In the genomic region with DNA sequence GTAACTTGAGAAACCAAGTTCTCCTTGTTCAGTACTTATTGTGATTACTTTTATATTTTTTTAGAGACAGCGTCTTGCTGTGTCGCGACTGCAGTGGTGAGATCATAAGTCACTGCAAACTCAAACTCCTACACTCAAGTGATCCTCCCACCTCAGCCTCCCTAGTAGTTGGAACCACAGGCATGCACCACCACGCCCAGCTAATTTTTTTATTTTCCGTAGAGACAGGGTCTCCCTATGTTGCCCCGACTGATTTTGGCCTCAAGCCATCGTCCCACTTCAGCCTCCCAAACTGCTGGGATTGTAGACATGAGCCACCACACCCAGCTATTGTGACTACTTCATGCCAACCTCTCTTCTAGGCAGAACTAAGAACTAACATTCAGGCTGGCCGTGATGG, we compare ENCODE assay signal across 21 cellular contexts. TPM values are rescaled to one million over a fixed set of nuclear protein-coding genes. Genes with fewer than 3 reads are reported as not detected.
DNase-seq lines count a peak whose midpoint lies in the region; ATAC-seq and TF ChIP-seq lines count a peak whose summit lies in the region.
"Had no signal": no experiment of that assay in that cellular context is flagged by ENCODE, and none has a peak within 500 bp of the region (broad histone marks: within the 10 kb centered on the region; RNA-seq: fewer than 3 reads in every experiment).

No MANE protein-coding gene starts in this region.

- peak overlapping the region; percentile 19 for H3K27ac Mint-ChIP-seq in activated T-cell treated with anti-CD3 and anti-CD28 coated beads, Interleukin-2, amount 50 U/mL, for 72 hours

- H3K27me3 Mint-ChIP-seq in activated T-cell treated with anti-CD3 and anti-CD28 coated beads, Interleukin-2, amount 50 U/mL, for 72 hours (ENCODE audit: low read depth), result no peaks in the 10 kb centered on the region
- no peaks in the 10 kb centered on the region for H3K27me3 Mint-ChIP-seq in activated T-cell treated with anti-CD3 and anti-CD28 coated beads, Interleukin-2, amount 50 U/mL, for 4 hours (ENCODE audit: low read depth)

- H3K9me3 ChIP-seq in ascending aorta, result no peaks in the 10 kb centered on the region
- H3K9me3 ChIP-seq in mucosa of descending colon, result no peaks in the 10 kb centered on the region
- H3K9me3 ChIP-seq in upper lobe of left lung, result no peaks in the 10 kb centered on the region
- no peaks in the 10 kb centered on the region for H3K9me3 ChIP-seq in esophagus muscularis mucosa
- no peaks in the 10 kb centered on the region for H3K9me3 ChIP-seq in MG63
- H3K9me3 ChIP-seq: A549, body of pancreas, gastroesophageal sphincter, SJCRH30, tibial nerve had no signal

- H3K27ac ChIP-seq in ascending aorta (peak overlapping the region; percentile 77 to 85), upper lobe of left lung (peak overlapping the region in 3 of 4 donors; percentile 13 to 38 (median 35)), esophagus muscularis mucosa (replicated peaks in 1 of 4) (peak overlapping the region in 1 of 4 donors; percentile 73)
- H3K27ac ChIP-seq: A549, body of pancreas, C4-2B, SJCRH30 had no signal

- no peaks in the 10 kb centered on the region for H3K9me3 Mint-ChIP-seq in activated T-cell treated with anti-CD3 and anti-CD28 coated beads, Interleukin-2, amount 50 U/mL, for 72 hours
- no peaks in the 10 kb centered on the region for H3K9me3 Mint-ChIP-seq in activated T-cell treated with anti-CD3 and anti-CD28 coated beads, Interleukin-2, amount 50 U/mL, for 4 hours

- intact Hi-C loops in ascending aorta (cut with DNase I) (loop anchor here (1.0 to 10.0 kb wide), 2 partner anchors 82 to 292 kb away; partner anchors contain the start of gene MISP3), mucosa of descending colon (cut with DNase I, micrococcal nuclease) (loop anchor here in 1 of 2 donors (5.0 kb wide), 1 partner anchor 80 kb away; no protein-coding TSS in a partner anchor), esophagus muscularis mucosa (cut with DNase I) (loop anchor here (10.0 kb wide), 1 partner anchor 292 kb away; the partner anchor contains the start of gene MISP3)

- no peak overlapping the region for H3K4me3 Mint-ChIP-seq in activated T-cell treated with anti-CD3 and anti-CD28 coated beads, Interleukin-2, amount 50 U/mL, for 72 hours
- H3K4me3 Mint-ChIP-seq in activated T-cell treated with anti-CD3 and anti-CD28 coated beads, Interleukin-2, amount 50 U/mL, for 4 hours, result no peak overlapping the region

- TF ChIP-seq CTCF in ascending aorta (IDR thresholded peaks at IDR 0.05), result no peak
- no peak for TF ChIP-seq CTCF in mucosa of descending colon (IDR thresholded peaks at IDR 0.05)
- no peak for TF ChIP-seq CTCF in upper lobe of left lung (IDR thresholded peaks at IDR 0.05)
- no peak for TF ChIP-seq CTCF in esophagus muscularis mucosa (IDR thresholded peaks at IDR 0.05)

- WGBS in upper lobe of left lung, 2 donors, result 54 to 56% methylated on average over 8 of the region's 8 CpGs
- 79% methylated on average over 8 of the region's 8 CpGs for WGBS in esophagus muscularis mucosa

- H3K4me1 ChIP-seq in ascending aorta, result peaks cover 15 to 35% of the 10 kb centered on the region in 2 donors
- peaks cover 19% of the 10 kb centered on the region for H3K4me1 ChIP-seq in mucosa of descending colon (ENCODE audit: low read depth)
- peaks cover 29 to 46% (median 33%) of the 10 kb centered on the region in 4 donors for H3K4me1 ChIP-seq in upper lobe of left lung
- peaks cover 19 to 40% (median 35%) of the 10 kb centered on the region in 4 donors for H3K4me1 ChIP-seq in esophagus muscularis mucosa

- TF ChIP-seq EP300 in upper lobe of left lung (IDR thresholded peaks at IDR 0.05) (no peak), esophagus muscularis mucosa (IDR thresholded peaks at IDR 0.05) (no peak)

- H3K36me3 Mint-ChIP-seq in activated T-cell treated with anti-CD3 and anti-CD28 coated beads, Interleukin-2, amount 50 U/mL, for 72 hours (ENCODE audit: insufficient read depth in 2 of 2), result no peaks in the 10 kb centered on the region
- H3K36me3 Mint-ChIP-seq in activated T-cell treated with anti-CD3 and anti-CD28 coated beads, Interleukin-2, amount 50 U/mL, for 4 hours (ENCODE audit: insufficient read depth), result peaks cover 12% of the 10 kb centered on the region

- DNase-seq in activated T-cell treated with anti-CD3 and anti-CD28 coated beads, Interleukin-2, amount 50 U/mL, for 72 hours, result no peak
- no peak for DNase-seq in activated T-cell treated with anti-CD3 and anti-CD28 coated beads, Interleukin-2, amount 50 U/mL, for 4 hours
- DNase-seq in ascending aorta (ENCODE audit: low spot score in 2 of 2) (no peak), mucosa of descending colon (no peak), upper lobe of left lung (no peak), SHP77 (lab: John Stamatoyannopoulos, UW) (no peak), esophagus muscularis mucosa (ENCODE audit: extremely low spot score) (no peak), MG63 (no peak)
- DNase-seq: activated effector memory CD4-positive, alpha-beta T cell treated with Interleukin-2 at 50 U/mL for 16 hours; body of pancreas; NCI-H1436 treated with DMSO at 0.1 percent for 48 hours; NCI-H510A treated with DMSO at 0.1 percent for 48 hours; posterior cingulate gyrus; SJCRH30; stimulated activated CD4-positive, alpha-beta T cell treated with anti-CD3 and anti-CD28 coated beads, Interleukin-4, amount 100 ng/mL, for 24 hours; T-helper 2 cell had no signal

- no peak for ATAC-seq in activated T-cell treated with anti-CD3 and anti-CD28 coated beads, Interleukin-2, amount 50 U/mL, for 72 hours (replicated peaks in 1 of 2)
- no peak for ATAC-seq in activated T-cell treated with anti-CD3 and anti-CD28 coated beads, Interleukin-2, amount 50 U/mL, for 4 hours
- peak; percentile 26 for ATAC-seq in mucosa of descending colon
- peak in 1 of 2 donors; percentile 28 for ATAC-seq in upper lobe of left lung (ENCODE audit: low FRiP score in 2 of 2)
- ATAC-seq: A549, body of pancreas, gastroesophageal sphincter, left lobe of liver had no signal

- H3K4me3 ChIP-seq in ascending aorta, result no peak overlapping the region
- H3K4me3 ChIP-seq in mucosa of descending colon, result no peak overlapping the region
- no peak overlapping the region for H3K4me3 ChIP-seq in upper lobe of left lung
- no peak overlapping the region for H3K4me3 ChIP-seq in esophagus muscularis mucosa
- H3K4me3 ChIP-seq in MG63, result no peak overlapping the region
- H3K4me3 ChIP-seq: A549, body of pancreas, gastroesophageal sphincter, SJCRH30, tibial nerve had no signal

- H3K4me1 Mint-ChIP-seq in activated T-cell treated with anti-CD3 and anti-CD28 coated beads, Interleukin-2, amount 50 U/mL, for 72 hours (ENCODE audit: low read depth), result peaks cover 31% of the 10 kb centered on the region
- peaks cover 18% of the 10 kb centered on the region for H3K4me1 Mint-ChIP-seq in activated T-cell treated with anti-CD3 and anti-CD28 coated beads, Interleukin-2, amount 50 U/mL, for 4 hours (ENCODE audit: low read depth)

- H3K36me3 ChIP-seq in ascending aorta, result peaks cover 20 to 21% of the 10 kb centered on the region in 2 donors
- H3K36me3 ChIP-seq in mucosa of descending colon (ENCODE audit: low read depth), result peaks cover 6% of the 10 kb centered on the region
- H3K36me3 ChIP-seq in upper lobe of left lung, result peaks cover 6 to 20% (median 18%) of the 10 kb centered on the region in 4 donors
- H3K36me3 ChIP-seq in esophagus muscularis mucosa, result peaks cover 17 to 23% (median 20%) of the 10 kb centered on the region in 4 donors
- peaks cover 24% of the 10 kb centered on the region for H3K36me3 ChIP-seq in MG63

- TF ChIP-seq POLR2A in upper lobe of left lung (IDR thresholded peaks at IDR 0.05) (no peak), esophagus muscularis mucosa (IDR thresholded peaks at IDR 0.05; ENCODE audit: low read depth) (no peak)

- H3K27me3 ChIP-seq in ascending aorta, result no peaks in the 10 kb centered on the region
- no peaks in the 10 kb centered on the region for H3K27me3 ChIP-seq in upper lobe of left lung
- H3K27me3 ChIP-seq in esophagus muscularis mucosa, result no peaks in the 10 kb centered on the region
- H3K27me3 ChIP-seq in MG63, result no peaks in the 10 kb centered on the region
- H3K27me3 ChIP-seq: body of pancreas, gastroesophageal sphincter, SJCRH30, tibial nerve had no signal

RNA-seq across cellular contexts. Expression of gene C19orf53, which starts 8.3 kb away (rescaled TPM):
- total RNA-seq in activated T-cell treated with anti-CD3 and anti-CD28 coated beads, Interleukin-2, amount 50 U/mL, for 72 hours, result 10 to 100 TPM; 76.5 to 88.1 TPM
- 100 to 1,000 TPM; 158 to 181 (median 167) TPM for total RNA-seq in activated T-cell treated with anti-CD3 and anti-CD28 coated beads, Interleukin-2, amount 50 U/mL, for 4 hours
- total RNA-seq in ascending aorta (163 TPM), mucosa of descending colon (10 to 100 TPM; 47.8 to 49.5 (median 49.3) TPM), upper lobe of left lung (100 to 1,000 TPM in 3 of 6 donors, 10 to 100 TPM in 2, 1 to 10 TPM in 1; 9.4 to 158 (median 96.5) TPM), esophagus muscularis mucosa (100 to 1,000 TPM in 2 of 4 donors, 10 to 100 TPM in 2; 87.4 to 168 (median 104) TPM)
- 70.3 and 247 TPM in 2 replicates for total RNA-seq in MG63 (2014; rRNA removed; shearing (Covaris generic); ENCODE audit: low replicate concordance)

RNA-seq across cellular contexts. Expression of gene ZSWIM4, which starts 12.7 kb away (rescaled TPM):
- 10 to 100 TPM; 11.1 to 12.0 TPM for total RNA-seq in activated T-cell treated with anti-CD3 and anti-CD28 coated beads, Interleukin-2, amount 50 U/mL, for 72 hours
- total RNA-seq in activated T-cell treated with anti-CD3 and anti-CD28 coated beads, Interleukin-2, amount 50 U/mL, for 4 hours, result 1 to 10 TPM; 3.2 to 5.0 (median 3.7) TPM
- total RNA-seq in ascending aorta, result 23.2 TPM
- total RNA-seq in mucosa of descending colon, result 1 to 10 TPM; 4.1 to 4.6 (median 4.1) TPM
- total RNA-seq in upper lobe of left lung, result 10 to 100 TPM in 4 of 6 donors, 1 to 10 TPM in 2; 7.3 to 22.6 (median 10.1) TPM
- total RNA-seq in esophagus muscularis mucosa, result 10 to 100 TPM in 1 of 4 donors, 1 to 10 TPM in 3; 5.3 to 11.6 (median 7.8) TPM
- 4.8 and 7.9 TPM in 2 replicates for total RNA-seq in MG63 (2014; rRNA removed; shearing (Covaris generic); ENCODE audit: low replicate concordance)

RNA-seq across cellular contexts. Expression of gene MRI1, which starts 18.2 kb away (rescaled TPM):
- total RNA-seq in activated T-cell treated with anti-CD3 and anti-CD28 coated beads, Interleukin-2, amount 50 U/mL, for 72 hours, result 10 to 100 TPM; 37.6 to 42.2 TPM
- total RNA-seq in activated T-cell treated with anti-CD3 and anti-CD28 coated beads, Interleukin-2, amount 50 U/mL, for 4 hours, result 10 to 100 TPM; 27.1 to 48.8 (median 33.7) TPM
- total RNA-seq in ascending aorta, result 89.9 TPM
- total RNA-seq in mucosa of descending colon, result 10 to 100 TPM; 24.2 to 32.4 (median 28.7) TPM
- total RNA-seq in upper lobe of left lung, result 100 to 1,000 TPM in 2 of 6 donors, 10 to 100 TPM in 4; 29.4 to 155 (median 42.3) TPM
- total RNA-seq in esophagus muscularis mucosa, result 10 to 100 TPM; 28.2 to 60.2 (median 38.5) TPM
- total RNA-seq in MG63 (2014; rRNA removed; shearing (Covaris generic); ENCODE audit: low replicate concordance), result 27.8 and 37.2 TPM in 2 replicates
